ENCODE assay signal across 12 cellular contexts in genomic region chr1:203717120-203717519, GRCh38. TPM values are rescaled to one million over a fixed set of nuclear protein-coding genes. Genes with fewer than 3 reads are reported as not detected.
"Had no signal": no experiment of that assay in that cellular context is flagged by ENCODE, and none has a peak within 500 bp of the region (broad histone marks: within the 10 kb centered on the region; RNA-seq: fewer than 3 reads in every experiment).

No MANE protein-coding gene starts in this region.

- H2AFZ ChIP-seq: GM23248, GM23338 had no signal

- ATAC-seq: GM23338, HCT116 had no signal

- H3K9ac ChIP-seq: GM23248 had no signal

- H3K4me1 ChIP-seq: HAP-1 had no signal

- FAIRE-seq: H1, H54 had no signal

- H3K4me3 ChIP-seq: GM23248, GM23338, HAP-1 had no signal

- H3K9me3 ChIP-seq: HAP-1 had no signal

- H3K4me2 ChIP-seq: GM23338 had no signal

- DNase-seq: GM23248, GOT3, H7, H9, HCEC 1CT, HFFc6 had no signal

- H3K27ac ChIP-seq: GM23248 had no signal

RNA-seq across cellular contexts. Expression of gene LAX1, which starts 47.9 kb away (rescaled TPM):
- total RNA-seq: GM23338, H4, H7, H9, HFFc6 had no signal
- polyA plus RNA-seq: GM23248, GM23338, H1 had no signal
